In the genomic region with DNA sequence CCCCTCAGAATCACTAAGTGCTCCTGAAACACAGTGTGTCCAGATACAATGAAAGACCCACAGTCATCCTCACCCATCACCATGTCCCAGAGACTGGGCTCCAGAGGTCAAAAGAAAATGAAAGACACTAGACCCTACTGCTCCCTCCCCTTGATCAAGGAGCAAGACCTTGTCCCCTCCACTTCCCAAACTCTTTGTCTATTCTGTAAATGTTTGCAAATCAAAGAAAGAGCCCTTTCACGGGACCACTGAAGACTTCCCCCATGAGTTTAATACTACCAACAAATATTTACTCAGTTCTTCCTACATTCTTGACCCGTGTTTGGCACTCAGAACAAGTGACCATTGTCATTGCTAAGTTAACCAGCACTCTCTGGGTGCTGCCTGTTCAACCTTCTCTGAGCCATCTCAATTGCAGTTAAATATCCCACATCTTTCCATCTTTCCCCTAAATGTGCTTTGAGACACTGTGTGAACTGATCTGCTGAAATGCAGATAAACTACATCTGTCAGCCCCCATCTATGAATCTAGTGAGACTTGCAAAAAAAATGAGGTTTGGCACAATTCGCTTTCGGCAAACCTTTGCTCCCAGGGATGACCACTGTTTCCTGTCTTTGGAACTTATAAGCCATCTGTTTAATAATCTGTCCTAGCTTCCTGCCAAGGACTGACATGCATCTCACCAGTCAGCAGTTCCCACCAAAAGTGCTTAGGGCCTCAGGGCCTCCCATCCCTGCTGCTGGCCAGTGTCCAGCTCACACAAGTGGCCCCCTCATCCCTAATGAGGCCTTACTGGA, we compare ENCODE assay signal across 17 cellular contexts.
DNase-seq lines count a peak whose midpoint lies in the region; ATAC-seq and TF ChIP-seq lines count a peak whose summit lies in the region.
"Had no signal": no experiment of that assay in that cellular context is flagged by ENCODE, and none has a peak within 500 bp of the region (broad histone marks: within the 10 kb centered on the region; RNA-seq: fewer than 3 reads in every experiment).

No MANE protein-coding gene starts in this region.

- no peak for TF ChIP-seq POLR2A in prostate gland (IDR thresholded peaks at IDR 0.05)

- H3K27ac Mint-ChIP-seq in natural killer cell treated with Interleukin-12 subunit alpha and Interleukin-12 subunit beta and Interleukin-15 and Interleukin-18, amount 100 ng/mL, for 72 hours, result no peak overlapping the region
- H3K27ac Mint-ChIP-seq: activated CD4-positive, alpha-beta T cell treated with anti-CD3 and anti-CD28 coated beads for 36 hours; H9; naive thymus-derived CD4-positive, alpha-beta T cell; stimulated activated naive CD8-positive, alpha-beta T cell treated with anti-CD3 and anti-CD28 coated beads, Interleukin-15, Interleukin-2, amounts not matched to agents 100 ng/mL and 50 ng/mL, for 24 hours had no signal

- ATAC-seq in mucosa of descending colon (peak; percentile 28), HG03097 (IDR thresholded peaks at IDR 0.05; ENCODE audit: low FRiP score, unreplicated experiment) (no peak)
- no peak for ATAC-seq in natural killer cell treated with Interleukin-12 subunit alpha and Interleukin-12 subunit beta and Interleukin-15 and Interleukin-18, amount 100 ng/mL, for 72 hours
- ATAC-seq: activated CD4-positive, alpha-beta T cell treated with anti-CD3 and anti-CD28 coated beads for 36 hours; activated T-cell treated with anti-CD3 and anti-CD28 coated beads, Interleukin-2, amount 50 U/mL, for 4 hours; gastrocnemius medialis; naive thymus-derived CD4-positive, alpha-beta T cell had no signal

- intact Hi-C loops in mucosa of descending colon (cut with DNase I, micrococcal nuclease), result no loop called here
- intact Hi-C loops in prostate gland (cut with DNase I), result no loop called here

- H3K9me3 ChIP-seq in SJCRH30 (replicated peaks) (no peaks in the 10 kb centered on the region), mucosa of descending colon (no peaks in the 10 kb centered on the region), prostate gland (no peaks in the 10 kb centered on the region)
- H3K9me3 ChIP-seq: BLaER1 treated with 17β-estradiol and CSF1 and Interleukin-3, amounts not matched to agents 10 nM and 100 nM; gastrocnemius medialis; sigmoid colon had no signal

- peaks cover 0 to 12% of the 10 kb centered on the region in 2 donors for H3K27me3 Mint-ChIP-seq in natural killer cell treated with Interleukin-12 subunit alpha and Interleukin-12 subunit beta and Interleukin-15 and Interleukin-18, amount 100 ng/mL, for 72 hours

- DNase-seq in ELR (ENCODE audit: low read depth), result peak; percentile 42
- DNase-seq in SJCRH30, result peak; percentile 88 to 95
- DNase-seq in fibroblast of mammary gland (ENCODE audit: low read depth), result peak; percentile 88
- no peak for DNase-seq in mucosa of descending colon
- no peak for DNase-seq in natural killer cell treated with Interleukin-12 subunit alpha and Interleukin-12 subunit beta and Interleukin-15 and Interleukin-18, amount 100 ng/mL, for 72 hours (ENCODE audit: low spot score)
- DNase-seq in activated CD8-positive, alpha-beta memory T cell treated with anti-CD3 and anti-CD28 coated beads for 24 hours, result no peak
- DNase-seq in prostate gland (ENCODE audit: low spot score), result no peak
- DNase-seq: activated CD4-positive, alpha-beta T cell treated with anti-CD3 and anti-CD28 coated beads for 36 hours; activated T-cell treated with anti-CD3 and anti-CD28 coated beads, Interleukin-2, amount 50 U/mL, for 4 hours; gastrocnemius medialis; H9; islet precursor cell; naive thymus-derived CD4-positive, alpha-beta T cell; sigmoid colon had no signal

- WGBS in prostate gland, result 43% methylated on average over 4 of the region's 4 CpGs

- H3K9me3 Mint-ChIP-seq in natural killer cell treated with Interleukin-12 subunit alpha and Interleukin-12 subunit beta and Interleukin-15 and Interleukin-18, amount 100 ng/mL, for 72 hours, result no peaks in the 10 kb centered on the region
- H3K9me3 Mint-ChIP-seq: activated T-cell treated with anti-CD3 and anti-CD28 coated beads, Interleukin-2, amount 50 U/mL, for 4 hours; H9; naive thymus-derived CD4-positive, alpha-beta T cell; stimulated activated naive CD8-positive, alpha-beta T cell treated with anti-CD3 and anti-CD28 coated beads, Interleukin-15, Interleukin-2, amounts not matched to agents 100 ng/mL and 50 ng/mL, for 24 hours had no signal

- no peak overlapping the region for H3K4me3 Mint-ChIP-seq in natural killer cell treated with Interleukin-12 subunit alpha and Interleukin-12 subunit beta and Interleukin-15 and Interleukin-18, amount 100 ng/mL, for 72 hours
- H3K4me3 Mint-ChIP-seq: activated CD4-positive, alpha-beta T cell treated with anti-CD3 and anti-CD28 coated beads for 36 hours; activated T-cell treated with anti-CD3 and anti-CD28 coated beads, Interleukin-2, amount 50 U/mL, for 4 hours; H9; naive thymus-derived CD4-positive, alpha-beta T cell; stimulated activated naive CD8-positive, alpha-beta T cell treated with anti-CD3 and anti-CD28 coated beads, Interleukin-15, Interleukin-2, amounts not matched to agents 100 ng/mL and 50 ng/mL, for 24 hours had no signal

- H3K27me3 ChIP-seq in SJCRH30 (no peaks in the 10 kb centered on the region), prostate gland (replicated peaks; ENCODE audit: insufficient read depth) (peaks cover under 1% of the 10 kb centered on the region)
- H3K27me3 ChIP-seq: BLaER1 treated with 17β-estradiol and CSF1 and Interleukin-3, amounts not matched to agents 10 nM and 100 nM; gastrocnemius medialis; sigmoid colon had no signal

- peak overlapping the region; percentile 38 for H3K27ac ChIP-seq in SJCRH30
- H3K27ac ChIP-seq in prostate gland, result no peak overlapping the region
- H3K27ac ChIP-seq: BLaER1 treated with 17β-estradiol and CSF1 and Interleukin-3, amounts not matched to agents 10 nM and 100 nM; gastrocnemius medialis; sigmoid colon had no signal

- H3K4me1 ChIP-seq in SJCRH30 (peaks cover 47% of the 10 kb centered on the region), mucosa of descending colon (ENCODE audit: low read depth) (peaks cover 7% of the 10 kb centered on the region), prostate gland (replicated peaks) (no peaks in the 10 kb centered on the region)

- H3K4me1 Mint-ChIP-seq in natural killer cell treated with Interleukin-12 subunit alpha and Interleukin-12 subunit beta and Interleukin-15 and Interleukin-18, amount 100 ng/mL, for 72 hours (ENCODE audit: low read depth in 2 of 2), result no peaks in the 10 kb centered on the region
- H3K4me1 Mint-ChIP-seq: activated CD4-positive, alpha-beta T cell treated with anti-CD3 and anti-CD28 coated beads for 36 hours; H9; naive thymus-derived CD4-positive, alpha-beta T cell had no signal

- no peaks in the 10 kb centered on the region for H3K36me3 Mint-ChIP-seq in natural killer cell treated with Interleukin-12 subunit alpha and Interleukin-12 subunit beta and Interleukin-15 and Interleukin-18, amount 100 ng/mL, for 72 hours
- H3K36me3 Mint-ChIP-seq: naive thymus-derived CD4-positive, alpha-beta T cell had no signal

- TF ChIP-seq CTCF in fibroblast of mammary gland (conservative IDR thresholded peaks at IDR 0.05; ENCODE audit: control insufficient read depth, insufficient read depth, low read depth, low read length) (no peak), mucosa of descending colon (IDR thresholded peaks at IDR 0.05) (no peak), prostate gland (IDR thresholded peaks at IDR 0.05) (no peak)

- H3K4me3 ChIP-seq in SJCRH30 (no peak overlapping the region), fibroblast of mammary gland (ENCODE audit: control insufficient read depth, low read depth, low read length) (no peak overlapping the region), mucosa of descending colon (no peak overlapping the region), prostate gland (no peak overlapping the region)
- H3K4me3 ChIP-seq: BLaER1 treated with 17β-estradiol and CSF1 and Interleukin-3, amounts not matched to agents 10 nM and 100 nM; gastrocnemius medialis; sigmoid colon had no signal

- peaks cover 13% of the 10 kb centered on the region; the same call in 1 of the 2 replicates for H3K36me3 ChIP-seq in SJCRH30
- H3K36me3 ChIP-seq in mucosa of descending colon (ENCODE audit: low read depth), result no peaks in the 10 kb centered on the region
- no peaks in the 10 kb centered on the region for H3K36me3 ChIP-seq in prostate gland
- H3K36me3 ChIP-seq: BLaER1 treated with 17β-estradiol and CSF1 and Interleukin-3, amounts not matched to agents 10 nM and 100 nM; gastrocnemius medialis; sigmoid colon had no signal

Comparison
In these comparisons a context has a peak if more than half of its experiments do, and no peak if none do; other contexts are left out.
1. DNase-seq: peak in ELR (single experiment), SJCRH30 (2 of 2) and fibroblast of mammary gland (single experiment); none in mucosa of descending colon (0 of 3), natural killer cell treated with Interleukin-12 subunit alpha and Interleukin-12 subunit beta and Interleukin-15 and Interleukin-18, amount 100 ng/mL, for 72 hours (single experiment), activated CD8-positive, alpha-beta memory T cell treated with anti-CD3 and anti-CD28 coated beads for 24 hours (single experiment) and prostate gland (single experiment).